In genomic region chr3:194145702-194146101, GRCh38 we compare ENCODE assay signal across 20 cellular contexts. TPM values are rescaled to one million over a fixed set of nuclear protein-coding genes. Genes with fewer than 3 reads are reported as not detected.
"Had no signal": no experiment of that assay in that cellular context is flagged by ENCODE, and none has a peak within 500 bp of the region (broad histone marks: within the 10 kb centered on the region; RNA-seq: fewer than 3 reads in every experiment).

No MANE protein-coding gene starts in this region.

- H3K4me3 Mint-ChIP-seq: immature natural killer cell; mesothelial cell of epicardium; naive B cell; naive thymus-derived CD8-positive, alpha-beta T cell had no signal

- DNase-seq: colonic mucosa; cortex of kidney; dermis blood vessel endothelial cell; dorsolateral prefrontal cortex; effector CD4-positive, alpha-beta T cell; effector memory CD4-positive, alpha-beta T cell; foreskin keratinocyte; heart left ventricle; hypothalamus; immature natural killer cell; left cardiac atrium; left lung; left ventricle myocardium superior; lower lobe of right lung; mesenchymal stem cell; mucosa of descending colon; naive B cell; naive thymus-derived CD8-positive, alpha-beta T cell had no signal

- H3K9me3 Mint-ChIP-seq: immature natural killer cell; mesothelial cell of epicardium; naive B cell; naive thymus-derived CD8-positive, alpha-beta T cell had no signal

- ATAC-seq: foreskin keratinocyte; gastroesophageal sphincter; heart left ventricle; left cardiac atrium; left lung; left ventricle myocardium superior; lower lobe of right lung; mucosa of descending colon; naive thymus-derived CD8-positive, alpha-beta T cell had no signal

- H3K36me3 Mint-ChIP-seq: immature natural killer cell; mesothelial cell of epicardium; naive B cell; naive thymus-derived CD8-positive, alpha-beta T cell had no signal

- H3K27ac Mint-ChIP-seq: immature natural killer cell; mesothelial cell of epicardium; naive B cell; naive thymus-derived CD8-positive, alpha-beta T cell had no signal

RNA-seq across cellular contexts. Expression of gene HES1, which starts 9.8 kb away (rescaled TPM):
- total RNA-seq: naive thymus-derived CD8-positive, alpha-beta T cell had no signal
